ENCODE assay signal across 18 cellular contexts in genomic region chr12:90003688-90004087, GRCh38.
A peak's percentile ranks its signal among the peaks of the same experiment; 100 is the strongest.
DNase-seq lines count a peak whose midpoint lies in the region; ATAC-seq and TF ChIP-seq lines count a peak whose summit lies in the region.
"Had no signal": no experiment of that assay in that cellular context is flagged by ENCODE, and none has a peak within 500 bp of the region (broad histone marks: within the 10 kb centered on the region; RNA-seq: fewer than 3 reads in every experiment).

No MANE protein-coding gene starts in this region.

- peak overlapping the region; percentile 36 for H2BK15ac ChIP-seq in mesendoderm (replicated peaks; ENCODE audit: low read depth)

- no peaks in the 10 kb centered on the region for H3K27me3 ChIP-seq in GM23338 (ENCODE audit: insufficient read depth)
- no peaks in the 10 kb centered on the region for H3K27me3 ChIP-seq in OCI-LY3 (ENCODE audit: low read depth, low read length)
- no peaks in the 10 kb centered on the region for H3K27me3 ChIP-seq in mesendoderm (ENCODE audit: insufficient read depth, low read length, poor library complexity)
- H3K27me3 ChIP-seq in stomach = no peaks in the 10 kb centered on the region

- H3K9me3 Mint-ChIP-seq in GM23338 = no peaks in the 10 kb centered on the region
- H3K9me3 Mint-ChIP-seq in stimulated activated naive B cell treated with anti-CD40 and anti-IgM and Interleukin-4, amounts not matched to agents 10 μg/mL and 1 μg/mL and 100 μg/mL, for 72 hours = no peaks in the 10 kb centered on the region
- H3K9me3 Mint-ChIP-seq: CD4-positive, alpha-beta T cell had no signal

- peaks cover 4% of the 10 kb centered on the region; the same call in 1 of the 2 replicates for H3K9me2 ChIP-seq in GM23338 (ENCODE audit: insufficient read depth)

- no peak overlapping the region for H3K27ac Mint-ChIP-seq in GM23338
- H3K27ac Mint-ChIP-seq in stimulated activated naive B cell treated with anti-CD40 and anti-IgM and Interleukin-4, amounts not matched to agents 10 μg/mL and 1 μg/mL and 100 μg/mL, for 72 hours = peak overlapping the region; percentile 56
- H3K27ac Mint-ChIP-seq: CD4-positive, alpha-beta T cell had no signal

- H3K56ac ChIP-seq in mesendoderm (ENCODE audit: low read length) = no peak overlapping the region

- no peaks in the 10 kb centered on the region for H3F3A ChIP-seq in GM23338 (replicated peaks; ENCODE audit: low read depth)

- no peaks in the 10 kb centered on the region for H4K20me1 ChIP-seq in GM23338 (replicated peaks; ENCODE audit: insufficient read depth)
- no peaks in the 10 kb centered on the region for H4K20me1 ChIP-seq in OCI-LY3 (ENCODE audit: insufficient read depth, low read length)

- H3K36me3 ChIP-seq in GM23338 (ENCODE audit: insufficient read depth) (no peaks in the 10 kb centered on the region), OCI-LY3 (replicated peaks; ENCODE audit: low read depth, low read length) (no peaks in the 10 kb centered on the region), mesendoderm (ENCODE audit: control insufficient read depth, insufficient read depth, low read length) (no peaks in the 10 kb centered on the region), stomach (no peaks in the 10 kb centered on the region)

- H3K4me3 ChIP-seq in GM23338 (no peak overlapping the region), OCI-LY3 (ENCODE audit: low read length) (peak overlapping the region; percentile 40), mesendoderm (ENCODE audit: low read length) (no peak overlapping the region), stomach (no peak overlapping the region)
- H3K4me3 ChIP-seq: A549 had no signal

- no peaks in the 10 kb centered on the region for H3K79me1 ChIP-seq in mesendoderm (ENCODE audit: low read length)

- H3K4ac ChIP-seq in mesendoderm (ENCODE audit: low read depth, low read length) = no peak overlapping the region

- no peak overlapping the region for H4K8ac ChIP-seq in mesendoderm (ENCODE audit: low read depth, low read length)

- no peaks in the 10 kb centered on the region for H3K36me3 Mint-ChIP-seq in GM23338 (ENCODE audit: low read depth)
- H3K36me3 Mint-ChIP-seq in stimulated activated naive B cell treated with anti-CD40 and anti-IgM and Interleukin-4, amounts not matched to agents 10 μg/mL and 1 μg/mL and 100 μg/mL, for 72 hours = peaks cover 11 to 12% of the 10 kb centered on the region in 2 donors

- no peaks in the 10 kb centered on the region for H3K79me2 ChIP-seq in GM23338 (replicated peaks; ENCODE audit: insufficient read depth)
- no peaks in the 10 kb centered on the region for H3K79me2 ChIP-seq in OCI-LY3 (ENCODE audit: low read length)
- H3K79me2 ChIP-seq in mesendoderm (ENCODE audit: control insufficient read depth, insufficient read depth, low read length) = no peaks in the 10 kb centered on the region

- no peak overlapping the region for H4K5ac ChIP-seq in mesendoderm (ENCODE audit: low read length)

- TF ChIP-seq CTCF in GM23338 (conservative IDR thresholded peaks at IDR 0.05; ENCODE audit: low read depth in 2 of 2) = no peak
- no peak for TF ChIP-seq CTCF in OCI-LY3 (IDR thresholded peaks at IDR 0.05; ENCODE audit: low read depth, low read length)
- TF ChIP-seq CTCF in stomach (IDR thresholded peaks at IDR 0.05) = no peak

- no peak overlapping the region for H3K9ac ChIP-seq in OCI-LY3 (ENCODE audit: low read length)
- H3K9ac ChIP-seq in mesendoderm (ENCODE audit: low read length) = no peak overlapping the region

- no peak overlapping the region for H3K18ac ChIP-seq in mesendoderm (ENCODE audit: low read length)

- H2AFZ ChIP-seq in GM23338 (no peak overlapping the region), OCI-LY3 (ENCODE audit: low read depth, low read length) (no peak overlapping the region)

- H3K23ac ChIP-seq in mesendoderm (ENCODE audit: low read length) = no peak overlapping the region

- peaks cover 17% of the 10 kb centered on the region for H3K4me1 Mint-ChIP-seq in GM23338
- H3K4me1 Mint-ChIP-seq in stimulated activated naive B cell treated with anti-CD40 and anti-IgM and Interleukin-4, amounts not matched to agents 10 μg/mL and 1 μg/mL and 100 μg/mL, for 72 hours = peaks cover 30 to 77% of the 10 kb centered on the region in 2 donors

- TF ChIP-seq EP300 in stomach (IDR thresholded peaks at IDR 0.05) = no peak

- intact Hi-C loops in stomach (cut with DNase I; ENCODE audit: low total_unique reads) = no loop called here

- H3K4me2 ChIP-seq in GM23338 (0 out of 2 replicates have a peak overlapping the region, but pooled peaks have one; percentile 0), OCI-LY3 (ENCODE audit: low read length) (peak overlapping the region; percentile 57), mesendoderm (ENCODE audit: low read length) (no peak overlapping the region)
- H3K4me2 ChIP-seq: A549 had no signal

- no peak for ATAC-seq in GM23338
- no peak for ATAC-seq in stimulated activated naive B cell treated with anti-CD40 and anti-IgM and Interleukin-4, amounts not matched to agents 10 μg/mL and 1 μg/mL and 100 μg/mL, for 72 hours (replicated peaks)
- ATAC-seq: A549, HCT116 had no signal

- no CpG with 5 or more reads among the region's 1 CpG for WGBS in mesendoderm (ENCODE audit: extremely low coverage, insufficient coverage, low lambda C conversion rate)
- WGBS in stomach, 5 donors = 87 to 96% (median 92%) methylated on average over 1 of the region's 1 CpG

- DNase-seq in GM23338 (ENCODE audit: low spot score) = no peak
- DNase-seq in mesendoderm = no peak
- no peak for DNase-seq in stimulated activated naive B cell treated with anti-CD40 and anti-IgM and Interleukin-4, amounts not matched to agents 10 μg/mL and 1 μg/mL and 100 μg/mL, for 72 hours
- DNase-seq in MV-4-11 (lab: John Stamatoyannopoulos, UW) = no peak
- no peak for DNase-seq in stomach
- no peak for DNase-seq in anterior cingulate cortex (lab: John Stamatoyannopoulos, UW)
- DNase-seq: AML-193; CD4-positive, alpha-beta T cell; DMS153; DMS79; GDM1; GOT3 had no signal

- no peak for TF ChIP-seq POLR2A in stomach (IDR thresholded peaks at IDR 0.05)

- H3K27ac ChIP-seq in GM23338 (ENCODE audit: low read depth) (no peak overlapping the region), OCI-LY3 (ENCODE audit: low read length) (no peak overlapping the region), mesendoderm (ENCODE audit: low read depth, low read length) (no peak overlapping the region), stomach (no peak overlapping the region)
- H3K27ac ChIP-seq: 22Rv1, A549, C4-2B, HL-60 had no signal

- no peaks in the 10 kb centered on the region for H3K27me3 Mint-ChIP-seq in GM23338 (ENCODE audit: insufficient read depth, low read depth, poor library complexity)
- H3K27me3 Mint-ChIP-seq in stimulated activated naive B cell treated with anti-CD40 and anti-IgM and Interleukin-4, amounts not matched to agents 10 μg/mL and 1 μg/mL and 100 μg/mL, for 72 hours = no peaks in the 10 kb centered on the region
- H3K27me3 Mint-ChIP-seq: CD4-positive, alpha-beta T cell had no signal

- H3K4me1 ChIP-seq in GM23338 (ENCODE audit: insufficient read depth) (peaks cover 9% of the 10 kb centered on the region), OCI-LY3 (ENCODE audit: low read length) (peaks cover 53% of the 10 kb centered on the region), mesendoderm (ENCODE audit: control insufficient read depth, low read depth, low read length) (no peaks in the 10 kb centered on the region), stomach (no peaks in the 10 kb centered on the region)
- H3K4me1 ChIP-seq: A549 had no signal

- H3K9me3 ChIP-seq in OCI-LY3 (ENCODE audit: insufficient read depth, low read length) (no peaks in the 10 kb centered on the region), stomach (no peaks in the 10 kb centered on the region)
- H3K9me3 ChIP-seq: A549 had no signal

- no peak overlapping the region for H3K4me3 Mint-ChIP-seq in GM23338
- no peak overlapping the region for H3K4me3 Mint-ChIP-seq in stimulated activated naive B cell treated with anti-CD40 and anti-IgM and Interleukin-4, amounts not matched to agents 10 μg/mL and 1 μg/mL and 100 μg/mL, for 72 hours
- H3K4me3 Mint-ChIP-seq: CD4-positive, alpha-beta T cell had no signal

- H2BK120ac ChIP-seq in mesendoderm (ENCODE audit: low read depth, low read length) = no peak overlapping the region

- H2AK5ac ChIP-seq in mesendoderm (ENCODE audit: low read length) = no peak overlapping the region

- no peak overlapping the region for H2BK5ac ChIP-seq in mesendoderm (ENCODE audit: low read length)

TF ChIP-seq in GM23338, 12 proteins besides CTCF, POLR2A, EP300 and RAD21 (continues in another document):
- TF ChIP-seq POLR2AphosphoS5 (IDR thresholded peaks at IDR 0.05; ENCODE audit: low read depth) = no peak
- no peak for TF ChIP-seq ETS1 (IDR thresholded peaks at IDR 0.05)
- TF ChIP-seq EZH2phosphoT487 (IDR thresholded peaks at IDR 0.05; ENCODE audit: unreplicated experiment) = no peak
- TF ChIP-seq EZH2 (IDR thresholded peaks at IDR 0.05; ENCODE audit: low read depth, unreplicated experiment) = no peak
- TF ChIP-seq STAT1 (IDR thresholded peaks at IDR 0.05; ENCODE audit: unreplicated experiment) = no peak
- no peak for TF ChIP-seq ZNF331 (CRISPR knock-in tag; IDR thresholded peaks at IDR 0.05; ENCODE audit: low read depth)
- no peak for TF ChIP-seq CREB1 (CRISPR knock-in tag; IDR thresholded peaks at IDR 0.05; ENCODE audit: low read depth)
- no peak for TF ChIP-seq NANOG (IDR thresholded peaks at IDR 0.05; ENCODE audit: borderline replicate concordance)
- no peak for TF ChIP-seq ZNF114 (CRISPR knock-in tag; IDR thresholded peaks at IDR 0.05)
